21 cellular contexts compared by ENCODE assay signal in the genomic region with DNA sequence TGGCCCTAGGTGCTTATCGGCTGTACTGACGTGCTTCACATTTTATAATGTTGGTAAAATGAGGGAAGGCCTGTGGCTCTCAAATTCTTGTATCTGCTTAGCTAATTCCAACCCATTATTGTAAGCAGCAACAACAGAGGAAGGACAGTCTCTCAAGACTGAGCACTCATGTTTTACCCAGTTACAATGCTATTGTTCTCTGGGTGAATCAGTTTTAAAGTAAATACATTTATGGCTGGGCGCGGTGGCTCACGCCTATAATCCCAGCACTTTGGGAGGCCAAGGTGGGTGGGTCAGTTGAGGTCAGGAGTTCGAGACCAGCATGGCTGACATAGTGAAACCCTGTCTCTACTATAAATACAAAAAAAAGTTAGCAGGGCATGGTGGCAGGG.
A peak's percentile ranks its signal among the peaks of the same experiment; 100 is the strongest.
DNase-seq lines count a peak whose midpoint lies in the region; ATAC-seq and TF ChIP-seq lines count a peak whose summit lies in the region.
"Had no signal": no experiment of that assay in that cellular context is flagged by ENCODE, and none has a peak within 500 bp of the region (broad histone marks: within the 10 kb centered on the region; RNA-seq: fewer than 3 reads in every experiment).

No MANE protein-coding gene starts in this region.

- H3K27ac ChIP-seq in SK-N-SH (ENCODE audit: low read depth in 2 of 2, low read length in 1 of 2) (peak overlapping the region in 1 of 2 experiments; percentile 71; a peak in 2 of 4 replicates), PC-3 (ENCODE audit: low read length) (no peak overlapping the region), lower lobe of right lung (peak overlapping the region; percentile 31), transverse colon (peak overlapping the region; percentile 24 to 63 (median 58))

- H3K36me3 Mint-ChIP-seq in mesothelial cell of epicardium, result no peaks in the 10 kb centered on the region

- TF ChIP-seq EP300 in SK-N-SH (IDR thresholded peaks at IDR 0.05; ENCODE audit: borderline replicate concordance in 1 of 2, low read depth in 1 of 2, low read length in 1 of 2) (no peak), transverse colon (IDR thresholded peaks at IDR 0.05; ENCODE audit: low read depth) (no peak)

- H3K4me3 Mint-ChIP-seq in mesothelial cell of epicardium, result no peak overlapping the region
- H3K4me3 Mint-ChIP-seq: CD4-positive, alpha-beta T cell had no signal

- no peaks in the 10 kb centered on the region for H3K9me3 Mint-ChIP-seq in mesothelial cell of epicardium
- H3K9me3 Mint-ChIP-seq: CD4-positive, alpha-beta T cell had no signal

- H3K9me3 ChIP-seq in SK-N-SH, result no peaks in the 10 kb centered on the region
- no peaks in the 10 kb centered on the region for H3K9me3 ChIP-seq in PC-3 (ENCODE audit: low read length)
- no peaks in the 10 kb centered on the region for H3K9me3 ChIP-seq in lower lobe of right lung
- H3K9me3 ChIP-seq in transverse colon, result no peaks in the 10 kb centered on the region
- H3K9me3 ChIP-seq: BE2C, Caco-2, MG63 had no signal

- CTCF ChIA-PET in SK-N-SH (lab: Yijun Ruan, JAX), result interaction anchor here (0.9 to 1.3 kb wide), 2 partner anchors 11 to 199 kb away, joined by 3 to 4 read pairs; no protein-coding TSS in a partner anchor
- CTCF ChIA-PET in PC-3 (lab: Charles Lee), result no interaction called here

- intact Hi-C loops in PC-3 (cut with micrococcal nuclease) (no loop called here), lower lobe of right lung (cut with DNase I) (no loop called here), transverse colon (cut with DNase I; ENCODE audit: low total_unique reads) (no loop called here)

- H3K9ac ChIP-seq in SK-N-SH (no peak overlapping the region), PC-3 (ENCODE audit: low read length) (no peak overlapping the region)

- H3K27me3 ChIP-seq in SK-N-SH (ENCODE audit: insufficient read depth), result no peaks in the 10 kb centered on the region
- H3K27me3 ChIP-seq in PC-3 (ENCODE audit: low read length), result no peaks in the 10 kb centered on the region
- H3K27me3 ChIP-seq in lower lobe of right lung (ENCODE audit: low read depth), result no peaks in the 10 kb centered on the region
- H3K27me3 ChIP-seq in transverse colon, result no peaks in the 10 kb centered on the region
- H3K27me3 ChIP-seq: BE2C, MG63 had no signal

- POLR2A ChIA-PET in SK-N-SH (lab: Yijun Ruan, JAX), result interaction anchor here (0.8 kb wide), 1 partner anchor 113 kb away, joined by 3 read pairs; no protein-coding TSS in a partner anchor
- POLR2A ChIA-PET in PC-3 (lab: Charles Lee; ENCODE audit: unreplicated experiment), result no interaction called here

- no TSS peak for BruUV-seq in PC-3 (replicated peaks; lab: Mats Ljungman, UMichigan)

- H3K4me1 ChIP-seq in SK-N-SH (ENCODE audit: control insufficient read depth in 1 of 2, insufficient read depth in 2 of 2, low read depth in 1 of 2, low read length in 1 of 2) (peaks cover 0 to 25% of the 10 kb centered on the region in 2 experiments; a peak in 1 of 4 replicates), PC-3 (ENCODE audit: insufficient read depth, low read length) (no peaks in the 10 kb centered on the region), lower lobe of right lung (peaks cover 3% of the 10 kb centered on the region), transverse colon (peaks cover 8 to 22% (median 12%) of the 10 kb centered on the region in 4 donors)
- H3K4me1 ChIP-seq: Caco-2 had no signal

- H3K36me3 ChIP-seq in SK-N-SH (replicated peaks in 1 of 2; ENCODE audit: control insufficient read depth in 1 of 2, insufficient read depth in 2 of 2, low read length in 1 of 2) (no peaks in the 10 kb centered on the region), PC-3 (ENCODE audit: low read depth, low read length) (no peaks in the 10 kb centered on the region), lower lobe of right lung (no peaks in the 10 kb centered on the region), transverse colon (no peaks in the 10 kb centered on the region)
- H3K36me3 ChIP-seq: BE2C, MG63 had no signal

- H3K4me1 Mint-ChIP-seq in mesothelial cell of epicardium, result peaks cover 12% of the 10 kb centered on the region

- WGBS in SK-N-SH (ENCODE audit: low lambda C conversion rate), result 53% methylated on average over 6 of the region's 6 CpGs
- WGBS in transverse colon (ENCODE audit: low coverage in 1 of 2), 2 donors, result 7 to 52% methylated on average over 2 to 6 of the region's 6 CpGs

- no peak overlapping the region for H3K4me3 ChIP-seq in SK-N-SH (ENCODE audit: low read depth in 2 of 2, low read length in 1 of 2)
- no peak overlapping the region for H3K4me3 ChIP-seq in PC-3 (ENCODE audit: low read length)
- H3K4me3 ChIP-seq in lower lobe of right lung, result no peak overlapping the region
- H3K4me3 ChIP-seq in transverse colon, result no peak overlapping the region
- H3K4me3 ChIP-seq: MG63 had no signal

- no peak for TF ChIP-seq RAD21 in SK-N-SH (IDR thresholded peaks at IDR 0.05; ENCODE audit: low read length)

- no peak overlapping the region for H2AFZ ChIP-seq in SK-N-SH (ENCODE audit: low read depth)
- no peak overlapping the region for H2AFZ ChIP-seq in PC-3 (ENCODE audit: low read length)

- H4K20me1 ChIP-seq in SK-N-SH (ENCODE audit: insufficient read depth), result no peaks in the 10 kb centered on the region
- no peaks in the 10 kb centered on the region for H4K20me1 ChIP-seq in PC-3 (ENCODE audit: low read length)

- no peak for TF ChIP-seq POLR2A in transverse colon (IDR thresholded peaks at IDR 0.05)

- H3K27me3 Mint-ChIP-seq in mesothelial cell of epicardium (ENCODE audit: low read depth), result peaks cover 3% of the 10 kb centered on the region
- H3K27me3 Mint-ChIP-seq: CD4-positive, alpha-beta T cell had no signal

- in situ Hi-C loops in transverse colon (cut with MboI; ENCODE audit: low pct_ligation_motif_present in 1 of 4, low pct_unique_long_range_greater_than_20kb in 1 of 4, low sequenced_read_pairs in 3 of 4) (no loop called here), KBM-7 (cut with MboI; ENCODE audit: low pct_unique_long_range_greater_than_20kb, low sequenced_read_pairs) (no loop called here)

- H3K27ac Mint-ChIP-seq in mesothelial cell of epicardium, result no peak overlapping the region
- H3K27ac Mint-ChIP-seq: CD4-positive, alpha-beta T cell had no signal

- H3K4me2 ChIP-seq in SK-N-SH, result no peak overlapping the region
- no peak overlapping the region for H3K4me2 ChIP-seq in PC-3 (ENCODE audit: low read length)

- no peak for ATAC-seq in SK-N-SH treated with all-trans-retinoic acid at 6 μM for 48 hours
- no peak; the same call in 1 of the 2 replicates for ATAC-seq in PC-3
- no peak for ATAC-seq in lower lobe of right lung
- ATAC-seq in HG02678 (IDR thresholded peaks at IDR 0.05; ENCODE audit: unreplicated experiment), result no peak

- DNase-seq in SK-N-SH (no peak), PC-3 (peak; percentile 8), lower lobe of right lung (no peak), transverse colon (peak; percentile 71), KBM-7 (no peak), mesothelial cell of epicardium (ENCODE audit: low spot score in 2 of 2, unreplicated experiment in 2 of 2) (no peak)
- DNase-seq: Caco-2; CD4-positive, alpha-beta T cell; DMS153; EL; MG63; NCI-H1048; NCI-H1436; NCI-H2029; NCI-H446 treated with DMSO at 0.1 percent for 48 hours; NCI-H774; OCI-M1; SIG-M5 had no signal

- no peak for TF ChIP-seq CTCF in SK-N-SH (IDR thresholded peaks at IDR 0.05)
- no peak for TF ChIP-seq CTCF in PC-3 (conservative IDR thresholded peaks at IDR 0.05; ENCODE audit: low read depth, low read length)
- no peak for TF ChIP-seq CTCF in lower lobe of right lung (IDR thresholded peaks at IDR 0.05)
- TF ChIP-seq CTCF in transverse colon (IDR thresholded peaks at IDR 0.05), result no peak
- no peak for TF ChIP-seq CTCF in mesothelial cell of epicardium (IDR thresholded peaks at IDR 0.05; ENCODE audit: unreplicated experiment)

- no peaks in the 10 kb centered on the region for H3F3A ChIP-seq in SK-N-SH (replicated peaks; ENCODE audit: insufficient read depth)
- H3F3A ChIP-seq in PC-3 (ENCODE audit: low read length, unreplicated experiment), result no peaks in the 10 kb centered on the region

- no peaks in the 10 kb centered on the region for H3K9me2 ChIP-seq in SK-N-SH
- H3K9me2 ChIP-seq in PC-3 (replicated peaks; ENCODE audit: low read length), result no peaks in the 10 kb centered on the region

- no peaks in the 10 kb centered on the region for H3K79me2 ChIP-seq in SK-N-SH (ENCODE audit: insufficient read depth)
- no peaks in the 10 kb centered on the region for H3K79me2 ChIP-seq in PC-3 (ENCODE audit: low read length)

TF ChIP-seq in SK-N-SH, 30 proteins besides CTCF, POLR2A, EP300 and RAD21:
- 0 out of 2 replicates have a peak, but pooled peaks have one; percentile 2 for TF ChIP-seq MXI1 (IDR thresholded peaks at IDR 0.05; ENCODE audit: low read depth, low read length)
- no peak for TF ChIP-seq RXRA (IDR thresholded peaks at IDR 0.05; ENCODE audit: borderline replicate concordance, low read depth)
TF ChIP-seq in SK-N-SH: peak in this region for 1.

TF ChIP-seq in SK-N-SH treated with all-trans-retinoic acid at 6 μM for 48 hours, 23 proteins besides CTCF, POLR2A, EP300 and RAD21 (continues in another document):
- TF ChIP-seq CSDC2 (CRISPR knock-in tag; IDR thresholded peaks at IDR 0.05) (no peak), SNAI2 (CRISPR knock-in tag; IDR thresholded peaks at IDR 0.05) (no peak), ZNF8 (CRISPR knock-in tag; IDR thresholded peaks at IDR 0.05) (no peak), TOX (CRISPR knock-in tag; IDR thresholded peaks at IDR 0.05; ENCODE audit: borderline replicate concordance) (no peak), ZNF565 (CRISPR knock-in tag; conservative IDR thresholded peaks at IDR 0.05; ENCODE audit: low read depth) (no peak), PPARA (CRISPR knock-in tag; IDR thresholded peaks at IDR 0.05; ENCODE audit: borderline replicate concordance) (no peak), ISL1 (CRISPR knock-in tag; IDR thresholded peaks at IDR 0.05) (no peak), ARNTL (CRISPR knock-in tag; IDR thresholded peaks at IDR 0.05; ENCODE audit: borderline replicate concordance, low read depth) (no peak), ZNF70 (CRISPR knock-in tag; IDR thresholded peaks at IDR 0.05) (no peak)
- TF ChIP-seq, protein P1, sequence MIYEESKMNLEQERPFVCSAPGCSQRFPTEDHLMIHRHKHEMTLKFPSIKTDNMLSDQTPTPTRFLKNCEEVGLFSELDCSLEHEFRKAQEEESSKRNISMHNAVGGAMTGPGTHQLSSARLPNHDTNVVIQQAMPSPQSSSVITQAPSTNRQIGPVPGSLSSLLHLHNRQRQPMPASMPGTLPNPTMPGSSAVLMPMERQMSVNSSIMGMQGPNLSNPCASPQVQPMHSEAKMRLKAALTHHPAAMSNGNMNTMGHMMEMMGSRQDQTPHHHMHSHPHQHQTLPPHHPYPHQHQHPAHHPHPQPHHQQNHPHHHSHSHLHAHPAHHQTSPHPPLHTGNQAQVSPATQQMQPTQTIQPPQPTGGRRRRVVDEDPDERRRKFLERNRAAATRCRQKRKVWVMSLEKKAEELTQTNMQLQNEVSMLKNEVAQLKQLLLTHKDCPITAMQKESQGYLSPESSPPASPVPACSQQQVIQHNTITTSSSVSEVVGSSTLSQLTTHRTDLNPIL (CRISPR knock-in tag; IDR thresholded peaks at IDR 0.05; ENCODE audit: low read depth), result no peak

Comparison
In these comparisons a context has a peak if more than half of its experiments do, and no peak if none do; other contexts are left out.
1. DNase-seq: peak in PC-3 (single experiment) and transverse colon (single experiment); none in SK-N-SH (single experiment), lower lobe of right lung (single experiment), KBM-7 (single experiment) and mesothelial cell of epicardium (0 of 2).